Comparison of ENCODE assay signal across 23 cellular contexts in the genomic region with DNA sequence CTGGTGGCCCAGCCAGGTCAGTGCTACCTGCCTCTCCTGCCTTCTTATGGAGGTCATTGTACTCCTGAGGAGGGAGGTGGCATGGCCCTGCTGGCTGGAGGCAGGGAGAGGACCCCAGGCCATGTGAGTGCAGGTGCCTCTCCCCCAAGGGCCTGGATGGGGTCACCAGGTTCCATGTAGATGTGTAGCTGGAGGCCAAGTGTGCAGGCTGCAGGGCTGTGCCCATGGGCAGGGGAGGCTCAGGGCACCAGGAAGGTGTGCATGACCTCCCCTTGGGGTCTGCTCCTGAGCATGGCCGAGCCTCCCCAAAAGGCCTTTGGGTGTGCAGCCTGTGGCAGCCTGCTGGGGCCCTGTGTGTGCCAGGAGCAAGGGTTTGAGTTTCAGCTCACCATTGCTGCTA.
"Had no signal": no experiment of that assay in that cellular context is flagged by ENCODE, and none has a peak within 500 bp of the region (broad histone marks: within the 10 kb centered on the region; RNA-seq: fewer than 3 reads in every experiment).

No MANE protein-coding gene starts in this region.

- H3K4me3 ChIP-seq: coronary artery, dorsolateral prefrontal cortex, esophagus muscularis mucosa, gastroesophageal sphincter, heart left ventricle, hepatocyte, left ventricle myocardium inferior, lung, mucosa of descending colon had no signal

- H3K4me1 ChIP-seq: foreskin keratinocyte had no signal

- H2AFZ ChIP-seq: hepatocyte had no signal

- H3K4me3 Mint-ChIP-seq: immature natural killer cell, memory B cell, mesothelial cell of epicardium, naive B cell had no signal

- H3K79me2 ChIP-seq: hepatocyte had no signal

- H3K36me3 ChIP-seq: esophagus muscularis mucosa, gastroesophageal sphincter, heart left ventricle, left ventricle myocardium inferior had no signal

- H3K27ac ChIP-seq: coronary artery, dorsolateral prefrontal cortex, esophagus muscularis mucosa, foreskin keratinocyte, gastroesophageal sphincter, heart left ventricle, hepatocyte, left ventricle myocardium inferior had no signal

- H3K4me1 Mint-ChIP-seq: immature natural killer cell, naive B cell had no signal

- DNase-seq: dermis blood vessel endothelial cell; effector CD4-positive, alpha-beta T cell; effector memory CD4-positive, alpha-beta T cell; foreskin keratinocyte; hypothalamus; immature natural killer cell; islet precursor cell; left colon; left ventricle myocardium inferior; mammary epithelial cell; mesendoderm; mucosa of descending colon; naive B cell had no signal

- H3K27me3 ChIP-seq: dorsolateral prefrontal cortex, esophagus muscularis mucosa, foreskin keratinocyte, gastroesophageal sphincter, hepatocyte had no signal

- H3K36me3 Mint-ChIP-seq: immature natural killer cell, memory B cell, mesothelial cell of epicardium had no signal

- H3K9me3 ChIP-seq: mucosa of descending colon had no signal

- ATAC-seq: foreskin keratinocyte, gastroesophageal sphincter, heart left ventricle, left colon, left lobe of liver, mucosa of descending colon had no signal

- H3K27me3 Mint-ChIP-seq: memory B cell had no signal

- H3K4me2 ChIP-seq: hepatocyte had no signal

- H3K27ac Mint-ChIP-seq: immature natural killer cell, memory B cell, mesothelial cell of epicardium, naive B cell had no signal
